Comparison of ENCODE assay signal across 8 cellular contexts in genomic region chr15:75203908-75204263, GRCh38. TPM values are rescaled to one million over a fixed set of nuclear protein-coding genes. Genes with fewer than 3 reads are reported as not detected.
DNase-seq lines count a peak whose midpoint lies in the region; ATAC-seq and TF ChIP-seq lines count a peak whose summit lies in the region.
"Had no signal": no experiment of that assay in that cellular context is flagged by ENCODE, and none has a peak within 500 bp of the region (broad histone marks: within the 10 kb centered on the region; RNA-seq: fewer than 3 reads in every experiment).

No MANE protein-coding gene starts in this region.

- peaks cover 44% of the 10 kb centered on the region for H3K4me1 Mint-ChIP-seq in T-helper 2 cell treated with Interferon-gamma antibody and Interleukin-4, amounts not matched to agents 5 μg/mL and 100 μg/mL, for 36 hours (ENCODE audit: low read depth)
- H3K4me1 Mint-ChIP-seq in stimulated activated memory B cell treated with anti-CD40 and anti-IgM and Interleukin-4, amounts not matched to agents 10 μg/mL and 1 μg/mL and 100 μg/mL, for 72 hours: peaks cover 50% of the 10 kb centered on the region

- H3K79me2 ChIP-seq in GM23248 (ENCODE audit: insufficient read depth): peaks cover 68% of the 10 kb centered on the region

- peak overlapping the region; percentile 100 for H3K9ac ChIP-seq in GM23248

- peak overlapping the region; percentile 91 for H3K4me2 ChIP-seq in GM23248 (ENCODE audit: unreplicated experiment)

- no peaks in the 10 kb centered on the region for H3K27me3 Mint-ChIP-seq in T-helper 2 cell treated with Interferon-gamma antibody and Interleukin-4, amounts not matched to agents 5 μg/mL and 100 μg/mL, for 36 hours (ENCODE audit: low read depth)
- no peaks in the 10 kb centered on the region for H3K27me3 Mint-ChIP-seq in stimulated activated memory B cell treated with anti-CD40 and anti-IgM and Interleukin-4, amounts not matched to agents 10 μg/mL and 1 μg/mL and 100 μg/mL, for 72 hours

- no peak overlapping the region for H2AFZ ChIP-seq in GM23248

- H3K27ac ChIP-seq in GM23248 (peak overlapping the region; percentile 98), substantia nigra (ENCODE audit: low read depth, low read length, poor library complexity, severe bottlenecking) (no peak overlapping the region)

- TF ChIP-seq CTCF in fibroblast of villous mesenchyme (IDR thresholded peaks at IDR 0.05; ENCODE audit: insufficient read depth, low read depth, low read length): no peak

- no peaks in the 10 kb centered on the region for H3K9me3 ChIP-seq in GM23248 (ENCODE audit: low read depth)

- peaks cover 22% of the 10 kb centered on the region for H3K4me1 ChIP-seq in GM23248 (ENCODE audit: insufficient read depth)

- 13 to 35% methylated on average over 1 of the region's 1 CpG for WGBS in GM23248 (ENCODE audit: low coverage in 1 of 2, low lambda C conversion rate in 2 of 2, missing lambda C conversion rate in 2 of 2), 2 experiments

- H3K27ac Mint-ChIP-seq in T-helper 2 cell treated with Interferon-gamma antibody and Interleukin-4, amounts not matched to agents 5 μg/mL and 100 μg/mL, for 36 hours: peak overlapping the region; percentile 86
- H3K27ac Mint-ChIP-seq in stimulated activated memory B cell treated with anti-CD40 and anti-IgM and Interleukin-4, amounts not matched to agents 10 μg/mL and 1 μg/mL and 100 μg/mL, for 72 hours: peak overlapping the region; percentile 94

- DNase-seq in GM23248 (no peak), fibroblast of villous mesenchyme (ENCODE audit: low read depth) (peak; percentile 14), CD1c-positive myeloid dendritic cell (ENCODE audit: extremely low spot score) (no peak), substantia nigra (lab: John Stamatoyannopoulos, UW) (no peak)
- DNase-seq in T-helper 2 cell treated with Interferon-gamma antibody and Interleukin-4, amounts not matched to agents 5 μg/mL and 100 μg/mL, for 36 hours (ENCODE audit: low spot score): peak; percentile 17
- DNase-seq: posterior cingulate gyrus had no signal

- peak overlapping the region; percentile 97 for H3K4me3 ChIP-seq in GM23248
- H3K4me3 ChIP-seq in fibroblast of villous mesenchyme (ENCODE audit: low read depth, low read length): peak overlapping the region; percentile 98

- H3K9me3 Mint-ChIP-seq in T-helper 2 cell treated with Interferon-gamma antibody and Interleukin-4, amounts not matched to agents 5 μg/mL and 100 μg/mL, for 36 hours: no peaks in the 10 kb centered on the region
- no peaks in the 10 kb centered on the region for H3K9me3 Mint-ChIP-seq in stimulated activated memory B cell treated with anti-CD40 and anti-IgM and Interleukin-4, amounts not matched to agents 10 μg/mL and 1 μg/mL and 100 μg/mL, for 72 hours

- H3K27me3 ChIP-seq in GM23248 (replicated peaks; ENCODE audit: insufficient read depth): no peaks in the 10 kb centered on the region

- H3K4me3 Mint-ChIP-seq in T-helper 2 cell treated with Interferon-gamma antibody and Interleukin-4, amounts not matched to agents 5 μg/mL and 100 μg/mL, for 36 hours: peak overlapping the region; percentile 93
- H3K4me3 Mint-ChIP-seq in stimulated activated memory B cell treated with anti-CD40 and anti-IgM and Interleukin-4, amounts not matched to agents 10 μg/mL and 1 μg/mL and 100 μg/mL, for 72 hours: peak overlapping the region; percentile 90

- H3K9me2 ChIP-seq in GM23248 (ENCODE audit: insufficient read depth): no peaks in the 10 kb centered on the region

- H3K36me3 ChIP-seq in GM23248 (ENCODE audit: low read depth): no peaks in the 10 kb centered on the region; the same call in 1 of the 2 replicates

- 0 out of 2 replicates have a peak, but pooled peaks cover 6% of the 10 kb centered on the region for H4K20me1 ChIP-seq in GM23248 (ENCODE audit: insufficient read depth)

- peaks cover 48% of the 10 kb centered on the region for H3K36me3 Mint-ChIP-seq in T-helper 2 cell treated with Interferon-gamma antibody and Interleukin-4, amounts not matched to agents 5 μg/mL and 100 μg/mL, for 36 hours (ENCODE audit: low read depth)
- H3K36me3 Mint-ChIP-seq in stimulated activated memory B cell treated with anti-CD40 and anti-IgM and Interleukin-4, amounts not matched to agents 10 μg/mL and 1 μg/mL and 100 μg/mL, for 72 hours: peaks cover 28% of the 10 kb centered on the region

- in situ Hi-C loops in GM23248 (cut with MboI): no loop called here

- ATAC-seq in stimulated activated memory B cell treated with anti-CD40 and anti-IgM and Interleukin-4, amounts not matched to agents 10 μg/mL and 1 μg/mL and 100 μg/mL, for 72 hours: no peak
- ATAC-seq in HG03469 (IDR thresholded peaks at IDR 0.05; ENCODE audit: unreplicated experiment): no peak

- H3F3A ChIP-seq in GM23248 (ENCODE audit: insufficient read depth): peaks cover 11% of the 10 kb centered on the region

RNA-seq across cellular contexts. Expression of gene C15orf39, which starts 2.2 kb away (rescaled TPM):
- 8.1 and 12.5 TPM in 2 replicates for total RNA-seq in GM23248 (2014; rRNA removed; shearing (Covaris generic))
- polyA plus RNA-seq in GM23248 (2016; fragmentation: Nextera tagmentation; extraction: Ambion mirVana): 4.7 and 5.1 TPM in 2 replicates
- total RNA-seq in fibroblast of villous mesenchyme: 8.1 and 9.1 TPM in 2 replicates

RNA-seq across cellular contexts. Expression of gene GOLGA6C, which starts 54.2 kb away (rescaled TPM):
- not detected in 2 replicates for total RNA-seq in GM23248 (2014; rRNA removed; shearing (Covaris generic))
- polyA plus RNA-seq in GM23248 (2016; fragmentation: Nextera tagmentation; extraction: Ambion mirVana): not detected in 2 replicates
- total RNA-seq in fibroblast of villous mesenchyme: not detected in 2 replicates

Comparison
In these comparisons a context has a peak if more than half of its experiments do, and no peak if none do; other contexts are left out.
1. DNase-seq: peak in T-helper 2 cell treated with Interferon-gamma antibody and Interleukin-4, amounts not matched to agents 5 μg/mL and 100 μg/mL, for 36 hours (single experiment) and fibroblast of villous mesenchyme (single experiment); none in GM23248 (single experiment), CD1c-positive myeloid dendritic cell (single experiment) and substantia nigra (0 of 49).